In the genomic region with DNA sequence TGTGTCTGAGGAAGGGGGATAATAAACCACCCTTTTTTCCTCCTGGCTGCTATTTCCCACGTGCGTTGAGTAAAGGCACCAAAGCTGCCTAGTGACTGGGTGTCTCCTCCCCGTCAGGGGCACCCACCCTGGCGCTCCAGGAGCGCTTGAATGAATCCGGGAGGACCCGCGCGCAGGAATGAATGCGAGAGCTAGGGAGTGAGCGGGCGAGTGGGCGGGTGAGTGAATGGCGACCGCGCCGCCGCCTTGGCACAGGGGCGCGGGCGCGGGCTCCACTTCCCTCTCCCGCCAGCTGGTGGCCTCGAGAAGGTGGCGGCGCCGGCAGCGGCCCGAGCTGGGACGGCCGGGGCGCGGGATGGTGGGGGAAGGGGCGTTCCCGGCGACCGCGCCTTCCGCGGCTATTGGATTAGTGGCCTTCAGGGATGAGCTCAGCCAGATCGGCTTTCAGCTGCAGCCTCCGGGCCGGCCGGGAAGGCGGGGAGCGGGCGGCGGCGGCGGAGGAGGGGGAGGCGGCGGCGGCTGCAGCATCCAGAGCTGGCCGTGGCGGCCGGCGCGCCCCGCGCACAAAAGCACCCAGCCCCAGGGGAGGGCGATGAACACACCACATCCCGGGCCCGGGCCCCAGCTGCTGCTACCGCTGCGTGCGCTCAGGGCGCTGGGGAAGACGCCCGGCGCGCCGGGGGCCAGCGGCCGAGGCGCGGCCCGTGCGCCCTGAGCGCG, we compare ENCODE assay signal across 8 cellular contexts. TPM values are rescaled to one million over a fixed set of nuclear protein-coding genes. Genes with fewer than 3 reads are reported as not detected.
DNase-seq lines count a peak whose midpoint lies in the region; ATAC-seq, FAIRE-seq and TF ChIP-seq lines count a peak whose summit lies in the region.

A gene (plus strand): TSS at position 435 of the 720 bp plus-strand sequence. CDS start 14,758 bp downstream, outside the sequence.

- H4K20me1 ChIP-seq in H9 (ENCODE audit: control insufficient read depth, insufficient read depth, insufficient read length): no peaks in the 10 kb centered on the region

- H3K27me3 ChIP-seq in H9 (ENCODE audit: insufficient read depth, low read length) (peaks cover 5% of the 10 kb centered on the region; the same call in 1 of the 2 replicates), stomach smooth muscle (ENCODE audit: control insufficient read depth in 1 of 2, insufficient read depth in 2 of 2, low read length in 2 of 2) (peaks cover 29 to 32% of the 10 kb centered on the region in 2 donors)

- no peaks in the 10 kb centered on the region for H3K4me1 ChIP-seq in H9 (ENCODE audit: insufficient read depth, low read length)
- H3K4me1 ChIP-seq in stomach smooth muscle (ENCODE audit: control insufficient read depth, insufficient read depth, low read length): peaks cover 16% of the 10 kb centered on the region

- intact Hi-C loops in MCF 10A (cut with micrococcal nuclease): no loop called here

- H4K8ac ChIP-seq in H9 (replicated peaks; ENCODE audit: insufficient read length, low read depth, low read length): no peak within 1 kb of the TSS

- no peaks in the 10 kb centered on the region; the same call in 1 of the 2 replicates for H3K79me2 ChIP-seq in H9 (ENCODE audit: insufficient read depth, low read length)

- H3K4me1 Mint-ChIP-seq in H9: peaks cover 14 to 21% of the 10 kb centered on the region in 2 experiments
- peaks cover 11% of the 10 kb centered on the region for H3K4me1 Mint-ChIP-seq in MCF 10A (ENCODE audit: insufficient read depth, unreplicated experiment)

- no peak for FAIRE-seq in GM12891 (lab: Jason Lieb, UNC)

- H3K56ac ChIP-seq in H9 (ENCODE audit: insufficient read length, low read depth, low read length): no peak within 1 kb of the TSS

- peaks cover 23% of the 10 kb centered on the region for H3K23me2 ChIP-seq in H9 (ENCODE audit: insufficient read length, low read depth, low read length, poor library complexity, severe bottlenecking)

- CTCF ChIA-PET in MCF 10A (lab: Yijun Ruan, JAX): interaction anchor here (0.7 to 1.7 kb wide), 5 partner anchors 13 to 154 kb away, joined by 3 to 6 read pairs (median 5); no protein-coding TSS in a partner anchor

- H3K4me2 ChIP-seq in H9 (ENCODE audit: insufficient read depth, insufficient read length, low read length): peak within 1 kb of the TSS; percentile 96

- no peak for TF ChIP-seq CTCF in AG10803 (conservative IDR thresholded peaks at IDR 0.05; ENCODE audit: low read length)
- TF ChIP-seq CTCF in H9 (conservative IDR thresholded peaks at IDR 0.05): peak; percentile 69
- TF ChIP-seq CTCF in MCF 10A (IDR thresholded peaks at IDR 0.05; ENCODE audit: unreplicated experiment): peak; percentile 16

- no peak within 1 kb of the TSS for H3T11ph ChIP-seq in H9 (ENCODE audit: low read length)

- H3K4me3 ChIP-seq in AG10803 (ENCODE audit: low read length) (peak within 1 kb of the TSS; percentile 12; the same call in 1 of the 2 replicates), stomach smooth muscle (ENCODE audit: low read length in 2 of 2) (peak within 1 kb of the TSS; percentile 58 to 69)

- H2AFZ ChIP-seq in H9 (ENCODE audit: low read length): peak within 1 kb of the TSS; percentile 65

- H3K36me3 ChIP-seq in stomach smooth muscle (ENCODE audit: control insufficient read depth in 2 of 2, insufficient read depth in 2 of 2, low read length in 2 of 2): no peaks in the 10 kb centered on the region

- peak within 1 kb of the TSS; percentile 80 to 97 for H3K4me3 Mint-ChIP-seq in H9
- peak within 1 kb of the TSS; percentile 57 for H3K4me3 Mint-ChIP-seq in MCF 10A (ENCODE audit: unreplicated experiment)

- H3K23ac ChIP-seq in H9 (ENCODE audit: insufficient read length, low read depth, low read length): no peak within 1 kb of the TSS

- H2BK12ac ChIP-seq in H9 (ENCODE audit: insufficient read length, low read depth, low read length): no peak within 1 kb of the TSS

- no peak within 1 kb of the TSS for H3K18ac ChIP-seq in H9 (ENCODE audit: insufficient read length, low read depth, low read length)

- H2BK5ac ChIP-seq in H9 (ENCODE audit: insufficient read length, low read length): no peak within 1 kb of the TSS

- H3K9me3 ChIP-seq in H9 (ENCODE audit: control insufficient read depth, low read depth, low read length): no peaks in the 10 kb centered on the region
- no peaks in the 10 kb centered on the region for H3K9me3 ChIP-seq in stomach smooth muscle (ENCODE audit: control insufficient read depth in 2 of 2, low read length in 2 of 2)

- H2BK20ac ChIP-seq in H9 (ENCODE audit: low read depth, low read length, poor library complexity, severe bottlenecking): no peak within 1 kb of the TSS

- H3K27ac ChIP-seq in H9 (ENCODE audit: insufficient read length, low read depth, low read length) (no peak within 1 kb of the TSS), stomach smooth muscle (ENCODE audit: low read length) (no peak within 1 kb of the TSS)

- H3K79me1 ChIP-seq in H9 (ENCODE audit: insufficient read depth, low read depth, low read length, poor library complexity, severe bottlenecking): no peaks in the 10 kb centered on the region

- TF ChIP-seq POLR2A in GM12891 (IDR thresholded peaks at IDR 0.05; ENCODE audit: low read depth, low read length): no peak

- WGBS in H9 (ENCODE audit: extremely low coverage, insufficient read length, low lambda C conversion rate): no CpG with 5 or more reads among the region's 80 CpGs

- H2AK5ac ChIP-seq in H9 (ENCODE audit: insufficient read length, low read length): no peak within 1 kb of the TSS

- DNase-seq in AG10803 (ENCODE audit: low read depth) (peak; percentile 17), H9 (peak; percentile 93), NCI-H82 (lab: John Stamatoyannopoulos, UW) (peak; percentile 96), MCF 10A (ENCODE audit: unreplicated experiment) (peak; percentile 56), kidney tubule cell (ENCODE audit: low spot score) (peak; percentile 48), GM12891 (ENCODE audit: insufficient read length, low spot score) (no peak)

- H3K4ac ChIP-seq in H9 (ENCODE audit: low read depth, low read length): no peak within 1 kb of the TSS

- peaks cover 84% of the 10 kb centered on the region for H3K27me3 Mint-ChIP-seq in H9 (ENCODE audit: low read depth)
- peaks cover 63% of the 10 kb centered on the region for H3K27me3 Mint-ChIP-seq in MCF 10A (ENCODE audit: insufficient read depth, unreplicated experiment)

- no peak within 1 kb of the TSS for H2BK15ac ChIP-seq in H9 (ENCODE audit: low read depth, low read length)

- peak within 1 kb of the TSS; percentile 38 for H3K9ac ChIP-seq in H9 (ENCODE audit: extremely low read depth, insufficient read length, low read length)
- H3K9ac ChIP-seq in stomach smooth muscle (ENCODE audit: low read length in 2 of 2): no peak within 1 kb of the TSS

- ATAC-seq in GM18909 (IDR thresholded peaks at IDR 0.05; ENCODE audit: poor library complexity, unreplicated experiment): no peak

- H4K91ac ChIP-seq in H9 (ENCODE audit: insufficient read length, low read depth, low read length): no peak within 1 kb of the TSS

- H3K27ac Mint-ChIP-seq in H9: peak within 1 kb of the TSS in 1 of 3 experiments; percentile 2; a peak in 3 of 7 replicates
- no peak within 1 kb of the TSS for H3K27ac Mint-ChIP-seq in MCF 10A (ENCODE audit: low read depth, unreplicated experiment)

- no TSS peak for BruUV-seq in MCF 10A (replicated peaks; lab: Mats Ljungman, UMichigan)

- H3K14ac ChIP-seq in H9 (ENCODE audit: insufficient read depth, low read length): peak within 1 kb of the TSS; percentile 47

- no peak within 1 kb of the TSS for H2BK120ac ChIP-seq in H9 (ENCODE audit: low read depth, low read length, poor library complexity, severe bottlenecking)

- H3K36me3 Mint-ChIP-seq in H9 (ENCODE audit: insufficient read depth in 1 of 3, low read depth in 3 of 3) (peaks cover 0 to 7% (median 0%) of the 10 kb centered on the region in 3 experiments; a peak in 2 of 7 replicates), MCF 10A (ENCODE audit: insufficient read depth, unreplicated experiment) (no peaks in the 10 kb centered on the region)

- no peak within 1 kb of the TSS for H4K5ac ChIP-seq in H9 (ENCODE audit: insufficient read length, low read depth, low read length)

- H3K9me3 Mint-ChIP-seq in H9 (no peaks in the 10 kb centered on the region; a peak in 2 of 5 replicates), MCF 10A (ENCODE audit: unreplicated experiment) (no peaks in the 10 kb centered on the region)

- POLR2A ChIA-PET in MCF 10A (lab: Yijun Ruan, JAX): no interaction called here

TF ChIP-seq in GM12891, 5 proteins besides CTCF, POLR2A, EP300 and RAD21:
- TF ChIP-seq SPI1 (IDR thresholded peaks at IDR 0.05; ENCODE audit: low read depth, low read length) (no peak), POU2F2 (IDR thresholded peaks at IDR 0.05; ENCODE audit: low read depth, low read length) (no peak)

RNA-seq across cellular contexts. Expression of the gene that starts here (rescaled TPM):
- total RNA-seq in H9 (2021) (6.0 and 6.2 TPM in 2 replicates), MCF 10A (2022) (not detected in 2 replicates)
- polyA plus RNA-seq in GM12891 (2012; ENCODE audit: low read depth, missing spikeins): not detected

Comparison
In these comparisons a context has a peak if more than half of its experiments do, and no peak if none do; other contexts are left out.
1. Peak in DNase-seq in MCF 10A; RNA of the gene not detected or under 1 TPM.